ENCODE assay signal across 24 cellular contexts in genomic region chr19:1622007-1622406, GRCh38.
"Had no signal": no experiment of that assay in that cellular context is flagged by ENCODE, and none has a peak within 500 bp of the region (broad histone marks: within the 10 kb centered on the region; RNA-seq: fewer than 3 reads in every experiment).

No MANE protein-coding gene starts in this region.

- H3K9ac ChIP-seq: parathyroid adenoma had no signal

- H3K4me2 ChIP-seq: smooth muscle cell had no signal

- H3K27ac ChIP-seq: coronary artery, esophagus squamous epithelium, heart right ventricle, parathyroid adenoma, suprapubic skin, transverse colon, upper lobe of right lung, uterus had no signal

- H3K4me1 ChIP-seq: esophagus squamous epithelium, parathyroid adenoma, suprapubic skin, transverse colon, upper lobe of right lung, uterus had no signal

- H3K4me3 ChIP-seq: coronary artery, esophagus squamous epithelium, heart right ventricle, mucosa of descending colon, smooth muscle cell, suprapubic skin, transverse colon, upper lobe of right lung, uterus had no signal

- FAIRE-seq: endothelial cell of umbilical vein, islet of Langerhans had no signal

- H2AFZ ChIP-seq: parathyroid adenoma had no signal

- H3K9me3 ChIP-seq: esophagus squamous epithelium, heart right ventricle, mucosa of descending colon, suprapubic skin, transverse colon, upper lobe of right lung, uterus had no signal

- H3K36me3 ChIP-seq: uterus had no signal

- ATAC-seq: heart right ventricle; mucosa of descending colon; natural killer cell treated with Interleukin-12 subunit alpha and Interleukin-12 subunit beta and Interleukin-15 and Interleukin-18, amount 100 ng/mL, for 72 hours; sciatic nerve; upper lobe of right lung had no signal

- DNase-seq: dermis blood vessel endothelial cell; effector memory CD4-positive, alpha-beta T cell; esophagus squamous epithelium; foreskin melanocyte; glutamatergic neuron; heart right ventricle; hippocampal formation; kidney glomerular epithelial cell; mesenchymal stem cell; mucosa of descending colon; naive B cell; stimulated activated CD4-positive, alpha-beta T cell treated with anti-CD3 and anti-CD28 coated beads, Interleukin-2, amount 100 ng/mL, for 24 hours; stimulated activated CD4-positive, alpha-beta T cell treated with anti-CD3 and anti-CD28 coated beads, Interleukin-4, amount 100 ng/mL, for 4 hours; transverse colon; upper lobe of right lung; uterus had no signal

- H3K27me3 ChIP-seq: esophagus squamous epithelium, heart right ventricle, suprapubic skin, transverse colon, upper lobe of right lung, uterus had no signal
